In genomic region chr4:7924570-7924969, GRCh38 we compare ENCODE assay signal across 24 cellular contexts. TPM values are rescaled to one million over a fixed set of nuclear protein-coding genes. Genes with fewer than 3 reads are reported as not detected.
DNase-seq lines count a peak whose midpoint lies in the region; ATAC-seq and TF ChIP-seq lines count a peak whose summit lies in the region.
"Had no signal": no experiment of that assay in that cellular context is flagged by ENCODE, and none has a peak within 500 bp of the region (broad histone marks: within the 10 kb centered on the region; RNA-seq: fewer than 3 reads in every experiment).

No MANE protein-coding gene starts in this region.

- H3K4me1 Mint-ChIP-seq in HFFc6 (ENCODE audit: low read depth) (peaks cover 55% of the 10 kb centered on the region), neural crest cell (peaks cover 27% of the 10 kb centered on the region)

- H3K4me3 Mint-ChIP-seq in HFFc6 (peak overlapping the region; percentile 32), neural crest cell (no peak overlapping the region)
- H3K4me3 Mint-ChIP-seq: activated naive CD4-positive, alpha-beta T cell treated with anti-CD3 and anti-CD28 coated beads, Interleukin-2, amount 10 ng/mL, durations not matched to agents 7 days and 5 days; CD8-positive, alpha-beta memory T cell; T-helper 1 cell treated with Interleukin-12 subunit alpha and Interleukin-12 subunit beta and Interleukin-4 antibody, amounts not matched to agents 30 μg/mL and 1 μg/mL, for 36 hours had no signal

- TF ChIP-seq CTCF in HFFc6 (IDR thresholded peaks at IDR 0.05) (no peak), coronary artery (IDR thresholded peaks at IDR 0.05) (no peak), neural crest cell (conservative IDR thresholded peaks at IDR 0.05) (no peak)

- no peak for ATAC-seq in stimulated activated naive CD8-positive, alpha-beta T cell treated with anti-CD3 and anti-CD28 coated beads, Interleukin-15, Interleukin-2, amounts not matched to agents 100 U/mL and 50 U/mL, for 24 hours
- ATAC-seq: upper lobe of right lung had no signal

- H3K27me3 Mint-ChIP-seq in HFFc6 (ENCODE audit: insufficient read depth) = no peaks in the 10 kb centered on the region; the same call in 1 of the 2 replicates
- no peaks in the 10 kb centered on the region for H3K27me3 Mint-ChIP-seq in neural crest cell (ENCODE audit: low read depth)
- H3K27me3 Mint-ChIP-seq: activated naive CD4-positive, alpha-beta T cell treated with anti-CD3 and anti-CD28 coated beads, Interleukin-2, amount 10 ng/mL, durations not matched to agents 7 days and 5 days had no signal

- H3K27ac ChIP-seq in coronary artery = no peak overlapping the region
- H3K27ac ChIP-seq: KMS-11, upper lobe of right lung had no signal

- DNase-seq in HFFc6 (no peak), coronary artery (ENCODE audit: low spot score) (peak; percentile 12), neural crest cell (ENCODE audit: low read depth, low spot score) (no peak), GOT3 (lab: John Stamatoyannopoulos, UW) (no peak), NCI-H2107 treated with DMSO at 0.1 percent for 48 hours (lab: John Stamatoyannopoulos, UW; ENCODE audit: unreplicated experiment) (no peak), NCI-H2107 (lab: John Stamatoyannopoulos, UW) (no peak)
- no peak for DNase-seq in stimulated activated naive CD8-positive, alpha-beta T cell treated with anti-CD3 and anti-CD28 coated beads, Interleukin-15, Interleukin-2, amounts not matched to agents 100 U/mL and 50 U/mL, for 24 hours
- DNase-seq: activated CD4-positive, alpha-beta T cell treated with anti-CD3 and anti-CD28 coated beads for 48 hours; activated naive CD4-positive, alpha-beta T cell treated with anti-CD3 and anti-CD28 coated beads, Interleukin-2, amount 10 ng/mL, durations not matched to agents 7 days and 5 days; activated T-cell treated with anti-CD3 and anti-CD28 coated beads, Interleukin-2, amount 50 U/mL, for 48 hours; AML-193; amniotic stem cell; CD8-positive, alpha-beta memory T cell; GF-D8; MV-4-11; NCI-H1930; NCI-H2227 treated with DMSO at 0.1 percent for 48 hours; SHP77 treated with DMSO at 0.1 percent for 48 hours; stimulated activated CD4-positive, alpha-beta T cell treated with anti-CD3 and anti-CD28 coated beads, Interleukin-2, amount 100 ng/mL, for 24 hours; upper lobe of right lung had no signal

- H3K36me3 Mint-ChIP-seq in HFFc6 (ENCODE audit: low read depth) (peaks cover 41% of the 10 kb centered on the region), neural crest cell (ENCODE audit: low read depth) (no peaks in the 10 kb centered on the region)
- H3K36me3 Mint-ChIP-seq: activated naive CD4-positive, alpha-beta T cell treated with anti-CD3 and anti-CD28 coated beads, Interleukin-2, amount 10 ng/mL, durations not matched to agents 7 days and 5 days had no signal

- H3K27ac Mint-ChIP-seq in HFFc6 = peak overlapping the region; percentile 58
- peak overlapping the region; percentile 70 for H3K27ac Mint-ChIP-seq in neural crest cell (ENCODE audit: unreplicated experiment)
- H3K27ac Mint-ChIP-seq: activated naive CD4-positive, alpha-beta T cell treated with anti-CD3 and anti-CD28 coated beads, Interleukin-2, amount 10 ng/mL, durations not matched to agents 7 days and 5 days; T-helper 1 cell treated with Interleukin-12 subunit alpha and Interleukin-12 subunit beta and Interleukin-4 antibody, amounts not matched to agents 30 μg/mL and 1 μg/mL, for 36 hours had no signal

- H3K9me3 Mint-ChIP-seq in HFFc6 (no peaks in the 10 kb centered on the region), neural crest cell (peaks cover 6% of the 10 kb centered on the region)
- H3K9me3 Mint-ChIP-seq: activated naive CD4-positive, alpha-beta T cell treated with anti-CD3 and anti-CD28 coated beads, Interleukin-2, amount 10 ng/mL, durations not matched to agents 7 days and 5 days; T-helper 1 cell treated with Interleukin-12 subunit alpha and Interleukin-12 subunit beta and Interleukin-4 antibody, amounts not matched to agents 30 μg/mL and 1 μg/mL, for 36 hours had no signal

- H3K4me3 ChIP-seq in coronary artery = no peak overlapping the region
- H3K4me3 ChIP-seq: smooth muscle cell, upper lobe of right lung had no signal

TF ChIP-seq in PFSK-1, 5 proteins besides CTCF, POLR2A, EP300 and RAD21:
- TF ChIP-seq SIN3A (IDR thresholded peaks at IDR 0.05; ENCODE audit: borderline replicate concordance, insufficient read depth, low read length) = peak; percentile 89; the same call in 1 of the 2 replicates
- TF ChIP-seq POLR2AphosphoS5 (IDR thresholded peaks at IDR 0.05; ENCODE audit: low read depth, low read length) = no peak
- TF ChIP-seq FOXP2 (optimal IDR thresholded peaks at IDR 0.05; ENCODE audit: borderline replicate concordance, extremely low read depth, extremely low read length, insufficient read depth) = peak; percentile 86

RNA-seq across cellular contexts. Expression of gene AFAP1, which starts 15.1 kb away (rescaled TPM):
- total RNA-seq in HFFc6 (2021; fragmentation: NEBNext Ultra II Directional; extraction: Animal tissue kit (Norgen Biotek cat#: 25700)) = 100 to 1,000 TPM in 5 of 6 experiments, 10 to 100 TPM in 1; 99.7 to 116 (median 107) TPM
- polyA plus RNA-seq in PFSK-1 (2012; ENCODE audit: insufficient read length, low read depth) = 25.5 TPM
- 25.4 and 28.1 TPM in 2 replicates for total RNA-seq in neural crest cell
